In the genomic region with DNA sequence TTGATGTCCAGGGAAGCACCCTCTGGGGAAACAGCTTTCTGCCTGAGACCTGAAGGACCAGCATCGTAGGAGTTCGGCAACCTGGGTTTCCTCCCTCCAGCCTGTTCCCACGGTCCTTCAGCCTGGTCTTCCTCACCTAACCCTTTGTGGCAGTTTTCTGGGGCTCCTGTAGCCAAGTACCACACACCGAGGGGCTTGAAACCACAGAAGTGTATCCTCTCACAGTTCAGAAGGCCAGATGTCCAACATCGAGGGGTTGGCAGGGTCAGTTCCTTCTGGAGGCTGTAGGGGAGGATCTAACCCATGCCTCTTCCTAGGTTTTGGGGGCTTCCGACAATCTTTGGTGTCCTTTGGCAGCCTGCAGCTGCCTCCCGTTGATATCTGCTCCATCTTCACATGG, we compare ENCODE assay signal across 26 cellular contexts.
"Had no signal": no experiment of that assay in that cellular context is flagged by ENCODE, and none has a peak within 500 bp of the region (broad histone marks: within the 10 kb centered on the region; RNA-seq: fewer than 3 reads in every experiment).

No MANE protein-coding gene starts in this region.

- H3K36me3 Mint-ChIP-seq: naive thymus-derived CD4-positive, alpha-beta T cell; natural killer cell treated with Interleukin-12 subunit alpha and Interleukin-12 subunit beta and Interleukin-15 and Interleukin-18, amount 100 ng/mL, for 72 hours; stimulated activated memory B cell treated with anti-CD40 and anti-IgM and Interleukin-4, amounts not matched to agents 10 μg/mL and 1 μg/mL and 100 μg/mL, for 72 hours; type B pancreatic cell had no signal

- DNase-seq: islet precursor cell; kidney glomerular epithelial cell; left colon; mesendoderm; midbrain; naive thymus-derived CD4-positive, alpha-beta T cell; ovary; retina; right cardiac atrium; stimulated activated CD4-positive, alpha-beta T cell treated with anti-CD3 and anti-CD28 coated beads, Interleukin-4, amount 100 ng/mL, for 24 hours; stimulated activated CD8-positive, alpha-beta memory T cell treated with anti-CD3 and anti-CD28 coated beads, Interleukin-4, amount 100 ng/mL, for 48 hours; stimulated activated naive CD4-positive, alpha-beta T cell treated with Interleukin-2 at 50 U/mL for 16 hours; stimulated activated naive CD8-positive, alpha-beta T cell treated with anti-CD3 and anti-CD28 coated beads, Interleukin-15, amount 100 ng/mL, for 72 hours; substantia nigra had no signal

- H3K36me3 ChIP-seq: left lung, ovary, prostate gland, tibial nerve, vagina had no signal

- H3K9me3 ChIP-seq: mucosa of descending colon, prostate gland, vagina had no signal

- H3K27ac Mint-ChIP-seq: naive thymus-derived CD4-positive, alpha-beta T cell; natural killer cell treated with Interleukin-12 subunit alpha and Interleukin-12 subunit beta and Interleukin-15 and Interleukin-18, amount 100 ng/mL, for 72 hours; stimulated activated memory B cell treated with anti-CD40 and anti-IgM and Interleukin-4, amounts not matched to agents 10 μg/mL and 1 μg/mL and 100 μg/mL, for 72 hours; stimulated activated naive CD8-positive, alpha-beta T cell treated with anti-CD3 and anti-CD28 coated beads, Interleukin-15, amount 100 ng/mL, for 72 hours; type B pancreatic cell had no signal

- ATAC-seq: left colon; left lung; mucosa of descending colon; naive thymus-derived CD4-positive, alpha-beta T cell; natural killer cell treated with Interleukin-12 subunit alpha and Interleukin-12 subunit beta and Interleukin-15 and Interleukin-18, amount 100 ng/mL, for 72 hours; right cardiac atrium; sciatic nerve; stimulated activated memory B cell treated with anti-CD40 and anti-IgM and Interleukin-4, amounts not matched to agents 10 μg/mL and 1 μg/mL and 100 μg/mL, for 72 hours; stimulated activated naive CD8-positive, alpha-beta T cell treated with anti-CD3 and anti-CD28 coated beads, Interleukin-15, amount 100 ng/mL, for 72 hours had no signal

- H3K27me3 ChIP-seq: ovary, tibial nerve, vagina had no signal

- H3K4me1 ChIP-seq: prostate gland, tibial nerve, vagina had no signal

- H3K9me3 Mint-ChIP-seq: natural killer cell treated with Interleukin-12 subunit alpha and Interleukin-12 subunit beta and Interleukin-15 and Interleukin-18, amount 100 ng/mL, for 72 hours; stimulated activated naive CD8-positive, alpha-beta T cell treated with anti-CD3 and anti-CD28 coated beads, Interleukin-15, amount 100 ng/mL, for 72 hours; type B pancreatic cell had no signal

- H3K4me3 Mint-ChIP-seq: naive thymus-derived CD4-positive, alpha-beta T cell; natural killer cell treated with Interleukin-12 subunit alpha and Interleukin-12 subunit beta and Interleukin-15 and Interleukin-18, amount 100 ng/mL, for 72 hours; stimulated activated memory B cell treated with anti-CD40 and anti-IgM and Interleukin-4, amounts not matched to agents 10 μg/mL and 1 μg/mL and 100 μg/mL, for 72 hours; stimulated activated naive CD8-positive, alpha-beta T cell treated with anti-CD3 and anti-CD28 coated beads, Interleukin-15, amount 100 ng/mL, for 72 hours; type B pancreatic cell had no signal

- H3K27ac ChIP-seq: hepatocyte, left lung, ovary, prostate gland, skin epidermis, tibial nerve, vagina had no signal

- H3K4me3 ChIP-seq: hepatocyte, left lung, lung, mucosa of descending colon, ovary, prostate gland, skin epidermis, tibial nerve, vagina had no signal
